ENCODE assay signal across 8 cellular contexts in the genomic region with DNA sequence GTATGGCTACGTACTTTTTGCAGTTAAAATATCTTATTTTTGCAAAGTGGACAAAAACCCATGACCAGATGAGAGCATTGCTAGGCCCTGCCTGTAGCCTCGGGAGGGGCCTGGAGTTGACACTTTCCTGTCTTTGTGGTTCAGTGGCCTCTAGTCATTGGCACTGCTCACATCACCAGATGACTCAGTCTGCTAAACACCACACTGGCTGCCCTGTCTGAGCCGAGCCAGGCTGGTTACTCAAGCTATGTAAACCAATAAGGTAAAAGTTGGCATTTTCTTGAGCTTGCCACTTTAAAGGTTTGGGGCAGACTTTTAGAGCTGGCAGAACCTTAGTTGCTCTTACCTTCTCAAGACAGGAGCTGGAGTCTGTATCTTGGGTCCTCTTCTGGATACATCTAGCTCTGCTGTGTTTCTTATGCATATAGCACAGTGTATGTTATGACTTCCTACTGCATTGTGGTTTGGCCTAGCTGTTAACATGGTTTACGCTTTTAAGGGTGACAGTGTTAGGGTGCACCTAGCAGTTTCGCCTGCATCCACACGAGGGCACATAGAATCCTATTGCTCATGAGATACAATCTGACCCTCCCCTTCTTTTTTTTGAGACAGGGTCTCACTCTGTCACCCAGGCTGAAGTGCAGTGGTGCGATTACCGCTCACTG.
DNase-seq lines count a peak whose midpoint lies in the region; ATAC-seq and TF ChIP-seq lines count a peak whose summit lies in the region.

No MANE protein-coding gene starts in this region.

- POLR2A ChIA-PET in SK-N-SH (lab: Yijun Ruan, JAX), result no interaction called here
- POLR2A ChIA-PET in MCF 10A (lab: Yijun Ruan, JAX), result interaction anchor here (0.6 to 4.6 kb wide), 26 partner anchors 9 to 901 kb away, joined by 3 to 66 read pairs (median 4); a partner anchor contains a TSS

- DNase-seq in AG09309 (ENCODE audit: low read depth) (peak; percentile 41), SK-N-SH (peak; percentile 20), MCF 10A (ENCODE audit: unreplicated experiment) (peak; percentile 98), naive B cell (no peak), gastrocnemius medialis (no peak), NCI-H1092 treated with DMSO at 0.1 percent for 48 hours (lab: John Stamatoyannopoulos, UW) (no peak)

- no TSS peak for BruUV-seq in MCF 10A (replicated peaks; lab: Mats Ljungman, UMichigan)

- no peak overlapping the region for H3K4me3 Mint-ChIP-seq in MCF 10A (ENCODE audit: unreplicated experiment)
- no peak overlapping the region for H3K4me3 Mint-ChIP-seq in naive B cell

- no peaks in the 10 kb centered on the region for H4K20me1 ChIP-seq in SK-N-SH (ENCODE audit: insufficient read depth)

- H3K9me3 Mint-ChIP-seq in MCF 10A (ENCODE audit: unreplicated experiment), result no peaks in the 10 kb centered on the region
- no peaks in the 10 kb centered on the region for H3K9me3 Mint-ChIP-seq in naive B cell

- peak overlapping the region; percentile 5; the same call in 1 of the 2 replicates for H3K9ac ChIP-seq in SK-N-SH

- H2AFZ ChIP-seq in SK-N-SH (ENCODE audit: low read depth), result peak overlapping the region; percentile 35; the same call in 1 of the 2 replicates

- no peaks in the 10 kb centered on the region for H3K9me2 ChIP-seq in SK-N-SH

- H3K4me1 ChIP-seq in SK-N-SH (ENCODE audit: control insufficient read depth in 1 of 2, insufficient read depth in 2 of 2, low read depth in 1 of 2, low read length in 1 of 2) (peaks cover 0 to 26% of the 10 kb centered on the region in 2 experiments; a peak in 1 of 4 replicates), gastrocnemius medialis (no peaks in the 10 kb centered on the region)

- no peaks in the 10 kb centered on the region for H3K79me2 ChIP-seq in SK-N-SH (ENCODE audit: insufficient read depth)

- H3K4me3 ChIP-seq in AG09309 (ENCODE audit: control insufficient read depth, low read depth, low read length) (no peak overlapping the region), SK-N-SH (ENCODE audit: low read depth in 2 of 2, low read length in 1 of 2) (no peak overlapping the region), gastrocnemius medialis (no peak overlapping the region)

- H3K27ac Mint-ChIP-seq in MCF 10A (ENCODE audit: low read depth, unreplicated experiment) (peak overlapping the region; percentile 94), naive B cell (peak overlapping the region in 2 of 6 donors; percentile 65 to 85)

- H3K27me3 Mint-ChIP-seq in MCF 10A (ENCODE audit: insufficient read depth, unreplicated experiment) (no peaks in the 10 kb centered on the region), naive B cell (no peaks in the 10 kb centered on the region)

- H3K36me3 ChIP-seq in SK-N-SH (replicated peaks in 1 of 2; ENCODE audit: control insufficient read depth in 1 of 2, insufficient read depth in 2 of 2, low read length in 1 of 2), result no peaks in the 10 kb centered on the region
- H3K36me3 ChIP-seq in gastrocnemius medialis, result no peaks in the 10 kb centered on the region

- TF ChIP-seq EP300 in SK-N-SH (IDR thresholded peaks at IDR 0.05; ENCODE audit: borderline replicate concordance in 1 of 2, low read depth in 1 of 2, low read length in 1 of 2), result peak in 1 of 2 experiments; percentile 59; a peak in 1 of 4 replicates

- H3F3A ChIP-seq in SK-N-SH (replicated peaks; ENCODE audit: insufficient read depth), result peaks cover 17% of the 10 kb centered on the region

- TF ChIP-seq POLR2A in gastrocnemius medialis (IDR thresholded peaks at IDR 0.05), result no peak

- peaks cover 15% of the 10 kb centered on the region for H3K36me3 Mint-ChIP-seq in MCF 10A (ENCODE audit: insufficient read depth, unreplicated experiment)
- peaks cover 0 to 6% of the 10 kb centered on the region in 2 donors for H3K36me3 Mint-ChIP-seq in naive B cell

- in situ Hi-C loops in gastrocnemius medialis (cut with MboI; ENCODE audit: low sequenced_read_pairs in 4 of 4), result no loop called here

- H3K4me1 Mint-ChIP-seq in MCF 10A (ENCODE audit: insufficient read depth, unreplicated experiment) (peaks cover 27% of the 10 kb centered on the region), naive B cell (peaks cover 0 to 2% (median 0%) of the 10 kb centered on the region in 3 donors)

- TF ChIP-seq RAD21 in SK-N-SH (IDR thresholded peaks at IDR 0.05; ENCODE audit: low read length), result no peak

- no peak overlapping the region; the same call in 1 of the 2 replicates for H3K4me2 ChIP-seq in SK-N-SH

- ATAC-seq in GM19025 (IDR thresholded peaks at IDR 0.05; ENCODE audit: low read depth, unreplicated experiment) (peak; percentile 71), HG03103 (IDR thresholded peaks at IDR 0.05; ENCODE audit: low read depth, unreplicated experiment) (peak; percentile 67), naive B cell (ENCODE audit: low read depth in 2 of 2) (peak; percentile 23 to 51), gastrocnemius medialis (no peak)

- peak overlapping the region in 1 of 2 experiments; percentile 66; a peak in 2 of 4 replicates for H3K27ac ChIP-seq in SK-N-SH (ENCODE audit: low read depth in 2 of 2, low read length in 1 of 2)
- H3K27ac ChIP-seq in gastrocnemius medialis, result no peak overlapping the region

- H3K9me3 ChIP-seq in SK-N-SH, result no peaks in the 10 kb centered on the region
- H3K9me3 ChIP-seq in gastrocnemius medialis, result no peaks in the 10 kb centered on the region

- intact Hi-C loops in MCF 10A (cut with micrococcal nuclease), result loop anchor here (1.0 to 2.0 kb wide), 6 partner anchors 34 to 100 kb away; no protein-coding TSS in a partner anchor
- intact Hi-C loops in gastrocnemius medialis (cut with DNase I; ENCODE audit: low total_unique reads), result no loop called here

- CTCF ChIA-PET in SK-N-SH (lab: Yijun Ruan, JAX) (interaction anchor here (1.0 to 1.3 kb wide), 2 partner anchors 15 to 789 kb away, joined by 3 read pairs; no protein-coding TSS in a partner anchor), MCF 10A (lab: Yijun Ruan, JAX) (interaction anchor here (0.6 to 4.6 kb wide), 27 partner anchors 9 to 789 kb away, joined by 3 to 42 read pairs (median 4); no protein-coding TSS in a partner anchor)

- whole genome bisulfite sequencing in SK-N-SH (ENCODE audit: low lambda C conversion rate), result 62% methylated on average over 8 of the region's 8 CpGs

- TF ChIP-seq CTCF in AG09309 (IDR thresholded peaks at IDR 0.05; ENCODE audit: control insufficient read depth, insufficient read depth, low read depth, low read length, missing control alignments) (no peak), SK-N-SH (IDR thresholded peaks at IDR 0.05) (peak; percentile 37; the same call in 1 of the 2 replicates), MCF 10A (IDR thresholded peaks at IDR 0.05; ENCODE audit: unreplicated experiment) (peak; percentile 24), gastrocnemius medialis (IDR thresholded peaks at IDR 0.05 in 4 of 5, conservative IDR thresholded peaks at IDR 0.05 in 1 of 5) (no peak)

- H3K27me3 ChIP-seq in SK-N-SH (ENCODE audit: insufficient read depth) (no peaks in the 10 kb centered on the region), gastrocnemius medialis (no peaks in the 10 kb centered on the region)

TF ChIP-seq in SK-N-SH, 30 proteins besides CTCF, POLR2A, EP300 and RAD21 (continues in another document):
- TF ChIP-seq FOXM1 (IDR thresholded peaks at IDR 0.05; ENCODE audit: low read depth), result no peak
- TF ChIP-seq, protein P1, sequence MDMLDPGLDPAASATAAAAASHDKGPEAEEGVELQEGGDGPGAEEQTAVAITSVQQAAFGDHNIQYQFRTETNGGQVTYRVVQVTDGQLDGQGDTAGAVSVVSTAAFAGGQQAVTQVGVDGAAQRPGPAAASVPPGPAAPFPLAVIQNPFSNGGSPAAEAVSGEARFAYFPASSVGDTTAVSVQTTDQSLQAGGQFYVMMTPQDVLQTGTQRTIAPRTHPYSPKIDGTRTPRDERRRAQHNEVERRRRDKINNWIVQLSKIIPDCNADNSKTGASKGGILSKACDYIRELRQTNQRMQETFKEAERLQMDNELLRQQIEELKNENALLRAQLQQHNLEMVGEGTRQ (IDR thresholded peaks at IDR 0.05; ENCODE audit: borderline replicate concordance, low read depth, low read length), result no peak
- TF ChIP-seq, protein P2, sequence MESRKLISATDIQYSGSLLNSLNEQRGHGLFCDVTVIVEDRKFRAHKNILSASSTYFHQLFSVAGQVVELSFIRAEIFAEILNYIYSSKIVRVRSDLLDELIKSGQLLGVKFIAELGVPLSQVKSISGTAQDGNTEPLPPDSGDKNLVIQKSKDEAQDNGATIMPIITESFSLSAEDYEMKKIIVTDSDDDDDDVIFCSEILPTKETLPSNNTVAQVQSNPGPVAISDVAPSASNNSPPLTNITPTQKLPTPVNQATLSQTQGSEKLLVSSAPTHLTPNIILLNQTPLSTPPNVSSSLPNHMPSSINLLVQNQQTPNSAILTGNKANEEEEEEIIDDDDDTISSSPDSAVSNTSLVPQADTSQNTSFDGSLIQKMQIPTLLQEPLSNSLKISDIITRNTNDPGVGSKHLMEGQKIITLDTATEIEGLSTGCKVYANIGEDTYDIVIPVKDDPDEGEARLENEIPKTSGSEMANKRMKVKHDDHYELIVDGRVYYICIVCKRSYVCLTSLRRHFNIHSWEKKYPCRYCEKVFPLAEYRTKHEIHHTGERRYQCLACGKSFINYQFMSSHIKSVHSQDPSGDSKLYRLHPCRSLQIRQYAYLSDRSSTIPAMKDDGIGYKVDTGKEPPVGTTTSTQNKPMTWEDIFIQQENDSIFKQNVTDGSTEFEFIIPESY (IDR thresholded peaks at IDR 0.05; ENCODE audit: borderline replicate concordance, low read depth), result no peak
- peak; percentile 67 for TF ChIP-seq NFIC (IDR thresholded peaks at IDR 0.05; ENCODE audit: borderline replicate concordance)
- TF ChIP-seq, protein P3, sequence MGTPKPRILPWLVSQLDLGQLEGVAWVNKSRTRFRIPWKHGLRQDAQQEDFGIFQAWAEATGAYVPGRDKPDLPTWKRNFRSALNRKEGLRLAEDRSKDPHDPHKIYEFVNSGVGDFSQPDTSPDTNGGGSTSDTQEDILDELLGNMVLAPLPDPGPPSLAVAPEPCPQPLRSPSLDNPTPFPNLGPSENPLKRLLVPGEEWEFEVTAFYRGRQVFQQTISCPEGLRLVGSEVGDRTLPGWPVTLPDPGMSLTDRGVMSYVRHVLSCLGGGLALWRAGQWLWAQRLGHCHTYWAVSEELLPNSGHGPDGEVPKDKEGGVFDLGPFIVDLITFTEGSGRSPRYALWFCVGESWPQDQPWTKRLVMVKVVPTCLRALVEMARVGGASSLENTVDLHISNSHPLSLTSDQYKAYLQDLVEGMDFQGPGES (IDR thresholded peaks at IDR 0.05; ENCODE audit: low read depth, low read length), result no peak
- TF ChIP-seq SMC3 (IDR thresholded peaks at IDR 0.05; ENCODE audit: low read depth, low read length), result no peak
- TF ChIP-seq GABPA (IDR thresholded peaks at IDR 0.05; ENCODE audit: low read depth), result no peak
- no peak for TF ChIP-seq MXI1 (IDR thresholded peaks at IDR 0.05; ENCODE audit: low read depth, low read length)
- peak; percentile 63 for TF ChIP-seq TCF12 (IDR thresholded peaks at IDR 0.05)
- TF ChIP-seq, protein P4, sequence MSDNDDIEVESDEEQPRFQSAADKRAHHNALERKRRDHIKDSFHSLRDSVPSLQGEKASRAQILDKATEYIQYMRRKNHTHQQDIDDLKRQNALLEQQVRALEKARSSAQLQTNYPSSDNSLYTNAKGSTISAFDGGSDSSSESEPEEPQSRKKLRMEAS (IDR thresholded peaks at IDR 0.05; ENCODE audit: low read depth), result no peak
- TF ChIP-seq TEAD4 (IDR thresholded peaks at IDR 0.05; ENCODE audit: borderline replicate concordance, insufficient read depth), result no peak
- TF ChIP-seq RFX5 (IDR thresholded peaks at IDR 0.05; ENCODE audit: low read length), result no peak

Comparison
In these comparisons a context has a peak if more than half of its experiments do, and no peak if none do; other contexts are left out.
1. DNase-seq: peak in AG09309 (single experiment), SK-N-SH (single experiment) and MCF 10A (single experiment); none in naive B cell (single experiment), gastrocnemius medialis (0 of 2) and NCI-H1092 treated with DMSO at 0.1 percent for 48 hours (single experiment).
2. CTCF ChIP-seq: peak in SK-N-SH (single experiment) and MCF 10A (single experiment); none in AG09309 (single experiment) and gastrocnemius medialis (0 of 5).
3. ATAC-seq: peak in GM19025 (single experiment), HG03103 (single experiment) and naive B cell (2 of 2); none in gastrocnemius medialis (0 of 2).